Comparison of ENCODE assay signal across 8 cellular contexts in genomic region chr7:151705744-151706567, GRCh38.
DNase-seq lines count a peak whose midpoint lies in the region; ATAC-seq and TF ChIP-seq lines count a peak whose summit lies in the region.

No MANE protein-coding gene starts in this region.

- TF ChIP-seq POLR2A in esophagus muscularis mucosa (IDR thresholded peaks at IDR 0.05; ENCODE audit: low read depth) = no peak

- ATAC-seq in SK-N-SH treated with all-trans-retinoic acid at 6 μM for 48 hours (peak; percentile 84), HG03342 (IDR thresholded peaks at IDR 0.05; ENCODE audit: unreplicated experiment) (no peak)

- H3K9me3 ChIP-seq in esophagus muscularis mucosa = no peaks in the 10 kb centered on the region

- peak overlapping the region in 1 of 4 donors; percentile 23 for H3K27ac ChIP-seq in esophagus muscularis mucosa (replicated peaks in 1 of 4)

- WGBS in esophagus muscularis mucosa = 60% methylated on average over 10 of the region's 10 CpGs

- intact Hi-C loops in esophagus muscularis mucosa (cut with DNase I) = no loop called here

- peaks cover 0 to 4% (median 0%) of the 10 kb centered on the region in 4 donors for H3K36me3 ChIP-seq in esophagus muscularis mucosa

- no peaks in the 10 kb centered on the region for H3K9me3 Mint-ChIP-seq in nephron progenitor cell

- no peak overlapping the region for H3K27ac Mint-ChIP-seq in nephron progenitor cell

- peaks cover 4 to 18% (median 16%) of the 10 kb centered on the region in 4 donors for H3K4me1 ChIP-seq in esophagus muscularis mucosa

- peak; percentile 5 for DNase-seq in AML-193 (lab: John Stamatoyannopoulos, UW)
- peak; percentile 48 for DNase-seq in GM20000 (ENCODE audit: low spot score)
- DNase-seq in esophagus muscularis mucosa (ENCODE audit: extremely low spot score) = no peak
- DNase-seq in nephron progenitor cell = peak; percentile 45
- no peak for DNase-seq in NCI-H2107 (lab: John Stamatoyannopoulos, UW)
- no peak for DNase-seq in NCI-H2171 (lab: John Stamatoyannopoulos, UW)

- peaks cover 19% of the 10 kb centered on the region for H3K4me1 Mint-ChIP-seq in nephron progenitor cell

- TF ChIP-seq CTCF in GM20000 (IDR thresholded peaks at IDR 0.05; ENCODE audit: extremely low read depth, missing control alignments) (peak; percentile 8), esophagus muscularis mucosa (IDR thresholded peaks at IDR 0.05) (peak; percentile 48 to 61 (median 50)), nephron progenitor cell (IDR thresholded peaks at IDR 0.05) (peak; percentile 45)

- peaks cover 28% of the 10 kb centered on the region for H3K27me3 Mint-ChIP-seq in nephron progenitor cell (ENCODE audit: low read depth, poor library complexity)

- H3K4me3 Mint-ChIP-seq in nephron progenitor cell = peak overlapping the region; percentile 13

- H3K36me3 Mint-ChIP-seq in nephron progenitor cell (ENCODE audit: low read depth) = no peaks in the 10 kb centered on the region

- no peak overlapping the region for H3K4me3 ChIP-seq in esophagus muscularis mucosa

- TF ChIP-seq EP300 in esophagus muscularis mucosa (IDR thresholded peaks at IDR 0.05) = no peak

- no peaks in the 10 kb centered on the region for H3K27me3 ChIP-seq in esophagus muscularis mucosa

TF ChIP-seq in SK-N-SH treated with all-trans-retinoic acid at 6 μM for 48 hours, 23 proteins besides CTCF, POLR2A, EP300 and RAD21:
- TF ChIP-seq CREB5 (CRISPR knock-in tag; IDR thresholded peaks at IDR 0.05; ENCODE audit: low read depth) (no peak), TCF4 (CRISPR knock-in tag; IDR thresholded peaks at IDR 0.05; ENCODE audit: borderline replicate concordance) (no peak), ZC3H10 (CRISPR knock-in tag; IDR thresholded peaks at IDR 0.05) (no peak), ZFP3 (CRISPR knock-in tag; IDR thresholded peaks at IDR 0.05) (no peak), ZNF8 (CRISPR knock-in tag; IDR thresholded peaks at IDR 0.05) (no peak), PATZ1 (CRISPR knock-in tag; IDR thresholded peaks at IDR 0.05; ENCODE audit: borderline replicate concordance) (no peak), PPARA (CRISPR knock-in tag; IDR thresholded peaks at IDR 0.05; ENCODE audit: borderline replicate concordance) (no peak), TOX (CRISPR knock-in tag; IDR thresholded peaks at IDR 0.05; ENCODE audit: borderline replicate concordance) (no peak), GLIS3 (CRISPR knock-in tag; IDR thresholded peaks at IDR 0.05) (no peak), TSHZ2 (CRISPR knock-in tag; IDR thresholded peaks at IDR 0.05) (no peak), SNAI2 (CRISPR knock-in tag; IDR thresholded peaks at IDR 0.05) (no peak), CSDC2 (CRISPR knock-in tag; IDR thresholded peaks at IDR 0.05) (no peak), ARNTL (CRISPR knock-in tag; IDR thresholded peaks at IDR 0.05; ENCODE audit: borderline replicate concordance, low read depth) (no peak)
TF ChIP-seq in SK-N-SH treated with all-trans-retinoic acid at 6 μM for 48 hours: peak in this region for 0.

Comparison
In these comparisons a context has a peak if more than half of its experiments do, and no peak if none do; other contexts are left out.
1. DNase-seq: peak in AML-193 (2 of 2), GM20000 (single experiment) and nephron progenitor cell (single experiment); none in esophagus muscularis mucosa (single experiment), NCI-H2107 (single experiment) and NCI-H2171 (single experiment).
2. Peak in every context shown above with its lines, with median percentiles within 50 percentile points of each other: CTCF ChIP-seq.